In the genomic region with DNA sequence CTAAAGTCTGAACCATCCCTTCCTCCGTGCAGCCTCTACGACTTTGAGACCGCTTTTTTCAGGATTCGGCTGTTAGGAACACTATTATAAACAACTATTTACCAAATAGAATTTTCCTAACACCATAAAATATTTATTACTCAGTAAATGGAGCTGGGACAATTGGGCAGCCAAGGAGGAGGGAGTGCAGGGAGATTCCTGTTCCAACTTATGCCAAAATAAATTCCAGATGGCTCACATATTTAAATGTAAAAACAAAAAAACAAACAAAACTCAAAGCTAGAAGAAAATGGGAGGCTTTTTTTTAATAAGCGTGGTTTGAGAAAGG, we compare ENCODE assay signal across 19 cellular contexts. TPM values are rescaled to one million over a fixed set of nuclear protein-coding genes. Genes with fewer than 3 reads are reported as not detected.
DNase-seq lines count a peak whose midpoint lies in the region; ATAC-seq, FAIRE-seq and TF ChIP-seq lines count a peak whose summit lies in the region.
"Had no signal": no experiment of that assay in that cellular context is flagged by ENCODE, and none has a peak within 500 bp of the region (broad histone marks: within the 10 kb centered on the region; RNA-seq: fewer than 3 reads in every experiment).

No MANE protein-coding gene starts in this region.

- H3K36me3 ChIP-seq in astrocyte (ENCODE audit: insufficient read depth, low read length) (no peaks in the 10 kb centered on the region), lower lobe of right lung (peaks cover 35% of the 10 kb centered on the region), suprapubic skin (peaks cover 30% of the 10 kb centered on the region)

- peak overlapping the region; percentile 82 for H3K27ac Mint-ChIP-seq in astrocyte (ENCODE audit: unreplicated experiment)
- H3K27ac Mint-ChIP-seq: stimulated activated memory B cell treated with anti-CD40 and anti-IgM and Interleukin-4, amounts not matched to agents 10 μg/mL and 1 μg/mL and 100 μg/mL, for 72 hours had no signal

- TF ChIP-seq POLR2A in suprapubic skin (IDR thresholded peaks at IDR 0.05), result no peak

- H3K79me2 ChIP-seq in astrocyte (ENCODE audit: insufficient read depth, low read length), result no peaks in the 10 kb centered on the region

- no peaks in the 10 kb centered on the region for H3K9me3 Mint-ChIP-seq in astrocyte (ENCODE audit: unreplicated experiment)
- H3K9me3 Mint-ChIP-seq: immature natural killer cell; stimulated activated memory B cell treated with anti-CD40 and anti-IgM and Interleukin-4, amounts not matched to agents 10 μg/mL and 1 μg/mL and 100 μg/mL, for 72 hours had no signal

- H3K27me3 Mint-ChIP-seq in astrocyte (ENCODE audit: low read depth, unreplicated experiment), result no peaks in the 10 kb centered on the region
- H3K27me3 Mint-ChIP-seq: stimulated activated memory B cell treated with anti-CD40 and anti-IgM and Interleukin-4, amounts not matched to agents 10 μg/mL and 1 μg/mL and 100 μg/mL, for 72 hours had no signal

- no peak for FAIRE-seq in astrocyte (lab: Jason Lieb, UNC)

- peaks cover 6% of the 10 kb centered on the region for H3K36me3 Mint-ChIP-seq in astrocyte (ENCODE audit: low read depth, unreplicated experiment)

- peak overlapping the region; percentile 54 for H3K4me2 ChIP-seq in astrocyte (ENCODE audit: low read length)
- H3K4me2 ChIP-seq: BLaER1 had no signal

- no peaks in the 10 kb centered on the region for H4K20me1 ChIP-seq in astrocyte (ENCODE audit: insufficient read depth, low read length)
- H4K20me1 ChIP-seq: BLaER1 had no signal

- WGBS in suprapubic skin, result 60% methylated on average over 5 of the region's 5 CpGs

- H3K27me3 ChIP-seq in astrocyte (ENCODE audit: insufficient read depth, low read length), result no peaks in the 10 kb centered on the region
- H3K27me3 ChIP-seq in lower lobe of right lung (ENCODE audit: low read depth), result no peaks in the 10 kb centered on the region
- no peaks in the 10 kb centered on the region for H3K27me3 ChIP-seq in suprapubic skin
- H3K27me3 ChIP-seq: BLaER1 had no signal

- H3K4me3 ChIP-seq in astrocyte (ENCODE audit: insufficient read depth, low read depth, low read length) (no peak overlapping the region), lower lobe of right lung (no peak overlapping the region), suprapubic skin (no peak overlapping the region)
- H3K4me3 ChIP-seq: BLaER1 had no signal

- TF ChIP-seq CTCF in astrocyte (IDR thresholded peaks at IDR 0.05; ENCODE audit: insufficient read depth, low read depth, low read length) (no peak), lower lobe of right lung (IDR thresholded peaks at IDR 0.05) (no peak), suprapubic skin (IDR thresholded peaks at IDR 0.05) (no peak)

- no peak overlapping the region for H2AFZ ChIP-seq in astrocyte (ENCODE audit: low read depth, low read length)

- H3K9ac ChIP-seq in astrocyte (ENCODE audit: low read length), result no peak overlapping the region
- H3K9ac ChIP-seq: BLaER1 had no signal

- DNase-seq in GM04503 (ENCODE audit: low read depth), result peak; percentile 29
- no peak for DNase-seq in astrocyte (ENCODE audit: low read depth)
- DNase-seq in lower lobe of right lung, result no peak
- no peak for DNase-seq in suprapubic skin (ENCODE audit: low spot score in 2 of 2)
- no peak for DNase-seq in NCI-H1694 treated with DMSO at 0.1 percent for 48 hours (lab: John Stamatoyannopoulos, UW)
- DNase-seq: activated CD4-positive, alpha-beta T cell treated with anti-CD3 and anti-CD28 coated beads, Interleukin-2, amount 50 U/mL, for 1 hour; activated naive CD4-positive, alpha-beta T cell treated with anti-CD3 and anti-CD28 coated beads, Interleukin-2, amount 50 U/mL, for 16 hours; DMS79 treated with DMSO at 0.1 percent for 48 hours; effector memory CD4-positive, alpha-beta T cell; immature natural killer cell; NCI-H2029; NCI-H526 treated with DMSO at 0.1 percent for 48 hours; OCI-M1 had no signal

- intact Hi-C loops in lower lobe of right lung (cut with DNase I), result no loop called here

- H3K4me1 Mint-ChIP-seq in astrocyte (ENCODE audit: low read depth, unreplicated experiment), result peaks cover 61% of the 10 kb centered on the region
- H3K4me1 Mint-ChIP-seq: stimulated activated memory B cell treated with anti-CD40 and anti-IgM and Interleukin-4, amounts not matched to agents 10 μg/mL and 1 μg/mL and 100 μg/mL, for 72 hours had no signal

- H3K9me3 ChIP-seq in astrocyte (ENCODE audit: insufficient read depth, low read depth, low read length), result no peaks in the 10 kb centered on the region
- H3K9me3 ChIP-seq in lower lobe of right lung, result no peaks in the 10 kb centered on the region
- no peaks in the 10 kb centered on the region for H3K9me3 ChIP-seq in suprapubic skin
- H3K9me3 ChIP-seq: BLaER1 had no signal

- H3K4me3 Mint-ChIP-seq in astrocyte (ENCODE audit: unreplicated experiment), result peak overlapping the region; percentile 41
- H3K4me3 Mint-ChIP-seq: immature natural killer cell; stimulated activated memory B cell treated with anti-CD40 and anti-IgM and Interleukin-4, amounts not matched to agents 10 μg/mL and 1 μg/mL and 100 μg/mL, for 72 hours had no signal

- no peak for TF ChIP-seq EP300 in suprapubic skin (IDR thresholded peaks at IDR 0.05)

- H3K4me1 ChIP-seq in astrocyte (ENCODE audit: insufficient read depth, low read length), result peaks cover 45% of the 10 kb centered on the region
- peaks cover 37% of the 10 kb centered on the region for H3K4me1 ChIP-seq in lower lobe of right lung
- H3K4me1 ChIP-seq in suprapubic skin, result peaks cover 61% of the 10 kb centered on the region

- no peak overlapping the region for H3K27ac ChIP-seq in astrocyte (ENCODE audit: low read depth, low read length)
- H3K27ac ChIP-seq in lower lobe of right lung, result peak overlapping the region; percentile 60
- H3K27ac ChIP-seq in suprapubic skin, result peak overlapping the region; percentile 71
- H3K27ac ChIP-seq: BLaER1 had no signal

- ATAC-seq in lower lobe of right lung, result no peak
- no peak for ATAC-seq in HG03520 (IDR thresholded peaks at IDR 0.05; ENCODE audit: unreplicated experiment)
- no peak for ATAC-seq in HG03469 (IDR thresholded peaks at IDR 0.05; ENCODE audit: unreplicated experiment)
- ATAC-seq: stimulated activated memory B cell treated with anti-CD40 and anti-IgM and Interleukin-4, amounts not matched to agents 10 μg/mL and 1 μg/mL and 100 μg/mL, for 72 hours had no signal

RNA-seq across cellular contexts. Expression of gene TCP11, which starts 48.1 kb away (rescaled TPM):
- total RNA-seq in astrocyte, result not detected in 2 replicates
- not detected for total RNA-seq in lower lobe of right lung
- 1 to 10 TPM in 1 of 4 donors, not detected in 3; 4.2 TPM for total RNA-seq in suprapubic skin
- total RNA-seq: HT1080, M059J had no signal
